ENCODE assay signal across 18 cellular contexts in genomic region chr14:52686176-52686575, GRCh38.
"Had no signal": no experiment of that assay in that cellular context is flagged by ENCODE, and none has a peak within 500 bp of the region (broad histone marks: within the 10 kb centered on the region; RNA-seq: fewer than 3 reads in every experiment).

No MANE protein-coding gene starts in this region.

- H3K4me3 ChIP-seq: body of pancreas, esophagus muscularis mucosa, left lung, mucosa of descending colon, pancreas, thyroid gland had no signal

- H3K9me3 Mint-ChIP-seq: activated CD4-positive, alpha-beta T cell treated with anti-CD3 and anti-CD28 coated beads, Interleukin-2, amount 10 ng/mL, durations not matched to agents 7 days and 5 days; activated naive CD4-positive, alpha-beta T cell treated with anti-CD3 and anti-CD28 coated beads, Interleukin-2, amount 50 U/mL, for 24 hours; naive thymus-derived CD8-positive, alpha-beta T cell; T-helper 1 cell treated with Interleukin-12 subunit alpha and Interleukin-12 subunit beta and Interleukin-4 antibody, amounts not matched to agents 30 μg/mL and 1 μg/mL, for 36 hours had no signal

- H3K36me3 Mint-ChIP-seq: activated naive CD4-positive, alpha-beta T cell treated with anti-CD3 and anti-CD28 coated beads, Interleukin-2, amount 50 U/mL, for 24 hours had no signal

- H3K4me3 Mint-ChIP-seq: activated CD4-positive, alpha-beta T cell treated with anti-CD3 and anti-CD28 coated beads, Interleukin-2, amount 10 ng/mL, durations not matched to agents 7 days and 5 days; T-helper 1 cell treated with Interleukin-12 subunit alpha and Interleukin-12 subunit beta and Interleukin-4 antibody, amounts not matched to agents 30 μg/mL and 1 μg/mL, for 36 hours had no signal

- H3K27me3 Mint-ChIP-seq: activated CD4-positive, alpha-beta T cell treated with anti-CD3 and anti-CD28 coated beads, Interleukin-2, amount 10 ng/mL, durations not matched to agents 7 days and 5 days; activated naive CD4-positive, alpha-beta T cell treated with anti-CD3 and anti-CD28 coated beads, Interleukin-2, amount 50 U/mL, for 24 hours; naive thymus-derived CD8-positive, alpha-beta T cell had no signal

- ATAC-seq: body of pancreas; left lung; mucosa of descending colon; naive thymus-derived CD8-positive, alpha-beta T cell; pancreas had no signal

- H3K27ac ChIP-seq: body of pancreas, esophagus muscularis mucosa, left lung, pancreas, thyroid gland had no signal

- H3K27me3 ChIP-seq: body of pancreas, esophagus muscularis mucosa, left lung, pancreas, thyroid gland had no signal

- H3K9me3 ChIP-seq: body of pancreas, esophagus muscularis mucosa, left lung, mucosa of descending colon, pancreas, thyroid gland had no signal

- DNase-seq: activated CD4-positive, alpha-beta T cell treated with anti-CD3 and anti-CD28 coated beads, Interleukin-2, amount 10 ng/mL, durations not matched to agents 7 days and 5 days; activated CD4-positive, CD25-positive, alpha-beta regulatory T cell; activated CD8-positive, alpha-beta memory T cell treated with anti-CD3 and anti-CD28 coated beads for 24 hours; activated effector memory CD4-positive, alpha-beta T cell treated with anti-CD3 and anti-CD28 coated beads, Interleukin-2, amount 50 U/mL, for 16 hours; amygdala; body of pancreas; caudate nucleus; kidney; left lung; mucosa of descending colon; naive thymus-derived CD8-positive, alpha-beta T cell; pancreas; stimulated activated CD4-positive, alpha-beta T cell treated with anti-CD3 and anti-CD28 coated beads, Interleukin-12 subunit alpha, Interleukin-12 subunit beta, amount 100 ng/mL, for 4 hours; stimulated activated CD4-positive, alpha-beta T cell treated with anti-CD3 and anti-CD28 coated beads, Interleukin-2, amount 100 ng/mL, for 24 hours; thyroid gland had no signal

- H3K27ac Mint-ChIP-seq: activated CD4-positive, alpha-beta T cell treated with anti-CD3 and anti-CD28 coated beads, Interleukin-2, amount 10 ng/mL, durations not matched to agents 7 days and 5 days; T-helper 1 cell treated with Interleukin-12 subunit alpha and Interleukin-12 subunit beta and Interleukin-4 antibody, amounts not matched to agents 30 μg/mL and 1 μg/mL, for 36 hours had no signal

- H3K36me3 ChIP-seq: pancreas, thyroid gland had no signal
